Comparison of ENCODE assay signal across 24 cellular contexts in genomic region chr10:117752103-117752502, GRCh38.
DNase-seq lines count a peak whose midpoint lies in the region; ATAC-seq, FAIRE-seq and TF ChIP-seq lines count a peak whose summit lies in the region.
"Had no signal": no experiment of that assay in that cellular context is flagged by ENCODE, and none has a peak within 500 bp of the region (broad histone marks: within the 10 kb centered on the region; RNA-seq: fewer than 3 reads in every experiment).

No MANE protein-coding gene starts in this region.

- no peaks in the 10 kb centered on the region for H3K9me1 ChIP-seq in IMR-90 (ENCODE audit: insufficient read depth, low read length)

- POLR2A ChIA-PET in HCT116 (lab: Charles Lee): no interaction called here
- POLR2A ChIA-PET in IMR-90 (lab: Charles Lee; ENCODE audit: unreplicated experiment): no interaction called here
- POLR2A ChIA-PET in GM12878 (lab: Charles Lee): no interaction called here

- WGBS in IMR-90 (ENCODE audit: extremely low coverage in 2 of 2, insufficient read length in 1 of 2), 2 experiments: 20% methylated on average over 1 of the region's 4 CpGs; no CpG with 5 or more reads in 1 of the 2 experiments
- 5% methylated on average over 4 of the region's 4 CpGs for WGBS in GM12878 (ENCODE audit: insufficient coverage, insufficient replicate concordance, low lambda C conversion rate, missing lambda C conversion rate)

- dilution Hi-C loops in IMR-90 (cut with HindIII; ENCODE audit: low sequenced_read_pairs, unreplicated experiment): no loop called here

- H3K18ac ChIP-seq in IMR-90 (ENCODE audit: low read depth, low read length): no peak overlapping the region

- H3K9me2 ChIP-seq in HCT116 (ENCODE audit: insufficient read depth): no peaks in the 10 kb centered on the region

- H2AFZ ChIP-seq in HCT116 (ENCODE audit: low read depth, low read length, poor library complexity, severe bottlenecking) (no peak overlapping the region), IMR-90 (replicated peaks; ENCODE audit: low read length, poor library complexity) (no peak overlapping the region), GM12878 (ENCODE audit: control insufficient read depth, low read depth, low read length) (no peak overlapping the region)
- H2AFZ ChIP-seq: GM23338 had no signal

- TF ChIP-seq CTCF in HCT116 (IDR thresholded peaks at IDR 0.05 in 2 of 3, conservative IDR thresholded peaks at IDR 0.05 in 1 of 3; ENCODE audit: borderline replicate concordance in 1 of 3, insufficient read depth in 1 of 3, low read depth in 2 of 3, low read length in 2 of 3) (no peak; a peak in 1 of 6 replicates), IMR-90 (conservative IDR thresholded peaks at IDR 0.05; ENCODE audit: low read depth, low read length) (no peak), GM12878 (IDR thresholded peaks at IDR 0.05 in 2 of 3, conservative IDR thresholded peaks at IDR 0.05 in 1 of 3; ENCODE audit: control insufficient read depth in 2 of 3, extremely low read depth in 1 of 3, insufficient read depth in 1 of 3, low read depth in 3 of 3, low read length in 3 of 3) (peak in 2 of 3 experiments; percentile 3 to 17; a peak in 1 of 6 replicates), osteocyte (IDR thresholded peaks at IDR 0.05) (no peak)

- H3K27ac ChIP-seq in HCT116 (ENCODE audit: low read depth, low read length): no peak overlapping the region
- H3K27ac ChIP-seq in IMR-90 (ENCODE audit: insufficient read depth, low read length): no peak overlapping the region
- no peak overlapping the region for H3K27ac ChIP-seq in GM12878 (ENCODE audit: control insufficient read depth, insufficient read depth)

- H3K9me3 ChIP-seq in HCT116 (ENCODE audit: control insufficient read depth in 1 of 2, insufficient read depth in 1 of 2, low read depth in 1 of 2, low read length in 2 of 2) (no peaks in the 10 kb centered on the region), IMR-90 (ENCODE audit: control insufficient read depth, insufficient read depth, low read length) (peaks cover 18% of the 10 kb centered on the region), GM12878 (replicated peaks; ENCODE audit: control insufficient read depth, insufficient read depth, low read length) (no peaks in the 10 kb centered on the region)
- H3K9me3 ChIP-seq: BE2C had no signal

- no peaks in the 10 kb centered on the region for H3K9me3 Mint-ChIP-seq in osteocyte (ENCODE audit: unreplicated experiment)
- H3K9me3 Mint-ChIP-seq: CD8-positive, alpha-beta memory T cell; GM23338 had no signal

- H3K4me2 ChIP-seq in HCT116 (ENCODE audit: low read length): no peak overlapping the region
- H3K4me2 ChIP-seq in IMR-90 (ENCODE audit: low read depth, low read length): no peak overlapping the region
- H3K4me2 ChIP-seq in GM12878 (ENCODE audit: control insufficient read depth, insufficient read depth): no peak overlapping the region
- H3K4me2 ChIP-seq: GM23338 had no signal

- H3K36me3 Mint-ChIP-seq in osteocyte (ENCODE audit: unreplicated experiment): no peaks in the 10 kb centered on the region
- H3K36me3 Mint-ChIP-seq: CD4-positive, CD25-positive, alpha-beta regulatory T cell; CD8-positive, alpha-beta memory T cell had no signal

- TF ChIP-seq POLR2A in HCT116 (IDR thresholded peaks at IDR 0.05; ENCODE audit: borderline replicate concordance, extremely low read depth, insufficient read depth, insufficient read length): no peak
- TF ChIP-seq POLR2A in IMR-90 (IDR thresholded peaks at IDR 0.05; ENCODE audit: low read depth, low read length): no peak
- TF ChIP-seq POLR2A in GM12878 (IDR thresholded peaks at IDR 0.05; ENCODE audit: low read depth, low read length): no peak

- ATAC-seq in HCT116 (peak; percentile 71), IMR-90 (ENCODE audit: low read depth) (no peak), GM12878 (no peak), HG02981 (IDR thresholded peaks at IDR 0.05; ENCODE audit: unreplicated experiment) (no peak), GM21576 (IDR thresholded peaks at IDR 0.05; ENCODE audit: unreplicated experiment) (no peak)
- ATAC-seq: GM23338 had no signal

- SMC1A ChIA-PET in GM12878 (lab: Charles Lee; ENCODE audit: uncharacterized antibody, unreplicated experiment): no interaction called here

- no peak overlapping the region for H4K8ac ChIP-seq in IMR-90 (ENCODE audit: low read depth in 2 of 2, low read length in 2 of 2)

- H3K36me3 ChIP-seq in HCT116 (ENCODE audit: control insufficient read depth in 1 of 2, insufficient read depth in 2 of 2, low read length in 2 of 2) (no peaks in the 10 kb centered on the region), IMR-90 (ENCODE audit: control insufficient read depth, insufficient read depth, low read length) (no peaks in the 10 kb centered on the region), GM12878 (ENCODE audit: control insufficient read depth in 2 of 2, insufficient read depth in 2 of 2, low read length in 1 of 2) (no peaks in the 10 kb centered on the region)
- H3K36me3 ChIP-seq: BE2C had no signal

- no peak overlapping the region for H3K56ac ChIP-seq in IMR-90 (ENCODE audit: extremely low read depth, insufficient read depth, low read length)

- H3K4me1 Mint-ChIP-seq in osteocyte (ENCODE audit: unreplicated experiment): peaks cover 1% of the 10 kb centered on the region
- H3K4me1 Mint-ChIP-seq: CD4-positive, CD25-positive, alpha-beta regulatory T cell; CD8-positive, alpha-beta memory T cell had no signal

- no peaks in the 10 kb centered on the region for H3K79me2 ChIP-seq in HCT116 (ENCODE audit: insufficient read depth, low read length)
- no peaks in the 10 kb centered on the region for H3K79me2 ChIP-seq in GM12878 (ENCODE audit: control insufficient read depth, insufficient read depth, low read length)

- no peak overlapping the region for H3K4me3 Mint-ChIP-seq in osteocyte (ENCODE audit: unreplicated experiment)
- H3K4me3 Mint-ChIP-seq: CD4-positive, CD25-positive, alpha-beta regulatory T cell; CD8-positive, alpha-beta memory T cell; GM23338 had no signal

- H3K4me3 ChIP-seq in HCT116 (replicated peaks in 1 of 2; ENCODE audit: low read depth in 1 of 2, low read length in 2 of 2): no peak overlapping the region
- H3K4me3 ChIP-seq in IMR-90 (ENCODE audit: insufficient read depth, low read depth, low read length): no peak overlapping the region
- H3K4me3 ChIP-seq in GM12878: no peak overlapping the region
- H3K4me3 ChIP-seq: GM23338, K562 had no signal

- H3K14ac ChIP-seq in IMR-90 (replicated peaks; ENCODE audit: low read depth, low read length): no peak overlapping the region

- H2BK20ac ChIP-seq in IMR-90 (ENCODE audit: low read depth, low read length): no peak overlapping the region

- RAD21 ChIA-PET in HCT116 (lab: Charles Lee; ENCODE audit: low non-redundant PET in 1 of 2, low total read pairs in 2 of 2, uncharacterized antibody in 2 of 2, unreplicated experiment in 2 of 2): no interaction called here
- RAD21 ChIA-PET in GM12878 (lab: Charles Lee; ENCODE audit: unreplicated experiment): interaction anchor here (1.0 to 1.4 kb wide), 2 partner anchors 43 to 214 kb away, joined by 3 to 7 read pairs; no protein-coding TSS in a partner anchor

- peaks cover 22% of the 10 kb centered on the region; the same call in 1 of the 2 replicates for H3K27me3 ChIP-seq in HCT116 (ENCODE audit: insufficient read depth, low read length)
- H3K27me3 ChIP-seq in IMR-90 (ENCODE audit: control insufficient read depth, insufficient read depth, low read length): no peaks in the 10 kb centered on the region
- peaks cover 0 to 3% of the 10 kb centered on the region in 2 experiments; a peak in 1 of 4 replicates for H3K27me3 ChIP-seq in GM12878 (replicated peaks in 1 of 2; ENCODE audit: control insufficient read depth in 2 of 2, insufficient read depth in 2 of 2, low read length in 1 of 2)
- H3K27me3 ChIP-seq: BE2C had no signal

- intact Hi-C loops in HCT116 (cut with micrococcal nuclease) (loop anchor here (10.0 kb wide), 1 partner anchor 217 kb away; no protein-coding TSS in a partner anchor), IMR-90 (cut with micrococcal nuclease) (no loop called here), GM12878 (cut with micrococcal nuclease; ENCODE audit: unreplicated experiment) (no loop called here)

- TF ChIP-seq RAD21 in HCT116 (IDR thresholded peaks at IDR 0.05; ENCODE audit: low read depth): peak; percentile 41; the same call in 1 of the 2 replicates
- no peak for TF ChIP-seq RAD21 in IMR-90 (IDR thresholded peaks at IDR 0.05; ENCODE audit: low read length)
- no peak for TF ChIP-seq RAD21 in GM12878 (IDR thresholded peaks at IDR 0.05; ENCODE audit: insufficient read depth, low read depth, low read length)

- no peaks in the 10 kb centered on the region for H3K4me1 ChIP-seq in HCT116 (ENCODE audit: control insufficient read depth in 1 of 2, insufficient read depth in 2 of 2, low read length in 2 of 2)
- no peaks in the 10 kb centered on the region for H3K4me1 ChIP-seq in IMR-90 (ENCODE audit: control insufficient read depth, insufficient read depth, low read length)
- H3K4me1 ChIP-seq in GM12878 (ENCODE audit: control insufficient read depth, insufficient read depth, low read length): no peaks in the 10 kb centered on the region
- H3K4me1 ChIP-seq: BE2C had no signal

- no peak overlapping the region for H2BK120ac ChIP-seq in IMR-90 (ENCODE audit: low read depth, low read length)

- no peak overlapping the region for H4K91ac ChIP-seq in IMR-90 (ENCODE audit: insufficient read depth, low read depth, low read length)

- H2BK15ac ChIP-seq in IMR-90 (ENCODE audit: low read depth, low read length): no peak overlapping the region

- DNase-seq in HCT116 (ENCODE audit: low read depth, low spot score) (no peak), IMR-90 (no peak), GM12878 (ENCODE audit: low read depth, low spot score) (no peak), osteocyte (ENCODE audit: extremely low spot score, unreplicated experiment) (peak; percentile 66), occipital lobe (lab: John Stamatoyannopoulos, UW) (no peak), iPS-NIHi11 (ENCODE audit: low spot score) (no peak)
- DNase-seq: ACHN; BE2C; C1 segment of cervical spinal cord; CD4-positive, CD25-positive, alpha-beta regulatory T cell; CD8-positive, alpha-beta memory T cell; COR-L47; DMS 273 treated with DMSO at 0.1 percent for 48 hours; DMS53; DND-41; EL; HCEC 1CT had no signal

- H2BK5ac ChIP-seq in IMR-90 (ENCODE audit: low read depth, low read length, poor library complexity, severe bottlenecking): no peak overlapping the region

- no peak for TF ChIP-seq EP300 in GM12878 (IDR thresholded peaks at IDR 0.05; ENCODE audit: borderline replicate concordance in 1 of 2, control insufficient read depth in 1 of 2, low read depth in 2 of 2, low read length in 2 of 2)

- CTCF ChIA-PET in HCT116 (lab: Charles Lee): no interaction called here
- CTCF ChIA-PET in IMR-90 (lab: Yijun Ruan, JAX): no interaction called here
- CTCF ChIA-PET in GM12878 (lab: Yijun Ruan, JAX): interaction anchor here (1.1 kb wide), 1 partner anchor 963 kb away, joined by 3 read pairs; no protein-coding TSS in a partner anchor

- H4K20me1 ChIP-seq in HCT116 (ENCODE audit: insufficient read depth) (no peaks in the 10 kb centered on the region), IMR-90 (ENCODE audit: insufficient read depth, low read length) (no peaks in the 10 kb centered on the region), GM12878 (ENCODE audit: control insufficient read depth, insufficient read depth) (no peaks in the 10 kb centered on the region)

- BruUV-seq in HCT116 (replicated peaks; lab: Mats Ljungman, UMichigan) (no TSS peak), IMR-90 (replicated peaks; lab: Mats Ljungman, UMichigan) (no TSS peak), GM12878 (replicated peaks; lab: Mats Ljungman, UMichigan) (no TSS peak)

- FAIRE-seq in GM12878 (lab: Jason Lieb, UNC): no peak
- FAIRE-seq: GM12892, GM18507, H54, K562 had no signal

- H3K9ac ChIP-seq in HCT116 (ENCODE audit: low read length) (no peak overlapping the region), IMR-90 (ENCODE audit: low read depth, low read length) (no peak overlapping the region), GM12878 (ENCODE audit: control insufficient read depth, insufficient read depth, low read length) (no peak overlapping the region)

- in situ Hi-C loops in IMR-90 (cut with MboI; ENCODE audit: low sequenced_read_pairs): no loop called here
- in situ Hi-C loops in GM12878 (cut with MboI): no loop called here

- no peak overlapping the region for H3K23ac ChIP-seq in IMR-90 (ENCODE audit: low read depth, low read length)

- H4K5ac ChIP-seq in IMR-90 (ENCODE audit: low read depth, low read length): no peak overlapping the region

- H3K27me3 Mint-ChIP-seq in osteocyte (ENCODE audit: unreplicated experiment): peaks cover 9% of the 10 kb centered on the region
- H3K27me3 Mint-ChIP-seq: CD4-positive, CD25-positive, alpha-beta regulatory T cell; CD8-positive, alpha-beta memory T cell had no signal

- no peak overlapping the region for H2AK5ac ChIP-seq in IMR-90 (ENCODE audit: low read depth, low read length)

- H3K79me1 ChIP-seq in IMR-90 (ENCODE audit: low read depth in 1 of 2, low read length in 2 of 2): no peaks in the 10 kb centered on the region

- H3K27ac Mint-ChIP-seq in osteocyte (ENCODE audit: unreplicated experiment): no peak overlapping the region
- H3K27ac Mint-ChIP-seq: CD4-positive, CD25-positive, alpha-beta regulatory T cell; CD8-positive, alpha-beta memory T cell; GM23338 had no signal

- peak overlapping the region; percentile 32 for H2AK9ac ChIP-seq in IMR-90 (replicated peaks; ENCODE audit: low read depth, low read length, poor library complexity)

- H3K4ac ChIP-seq in IMR-90 (ENCODE audit: low read depth, low read length): no peak overlapping the region

Comparison
In these comparisons a context has a peak if more than half of its experiments do, and no peak if none do; other contexts are left out.
1. CTCF ChIP-seq: peak in GM12878 (2 of 3); none in HCT116 (0 of 3), IMR-90 (single experiment) and osteocyte (single experiment).
2. Of the 18 proteins assayed by ChIP-seq in both GM12878 and HCT116: peak only in GM12878: CTCF; only in HCT116: RAD21; in both: none; in neither: 16.